ENCODE assay signal across 8 cellular contexts in the genomic region with DNA sequence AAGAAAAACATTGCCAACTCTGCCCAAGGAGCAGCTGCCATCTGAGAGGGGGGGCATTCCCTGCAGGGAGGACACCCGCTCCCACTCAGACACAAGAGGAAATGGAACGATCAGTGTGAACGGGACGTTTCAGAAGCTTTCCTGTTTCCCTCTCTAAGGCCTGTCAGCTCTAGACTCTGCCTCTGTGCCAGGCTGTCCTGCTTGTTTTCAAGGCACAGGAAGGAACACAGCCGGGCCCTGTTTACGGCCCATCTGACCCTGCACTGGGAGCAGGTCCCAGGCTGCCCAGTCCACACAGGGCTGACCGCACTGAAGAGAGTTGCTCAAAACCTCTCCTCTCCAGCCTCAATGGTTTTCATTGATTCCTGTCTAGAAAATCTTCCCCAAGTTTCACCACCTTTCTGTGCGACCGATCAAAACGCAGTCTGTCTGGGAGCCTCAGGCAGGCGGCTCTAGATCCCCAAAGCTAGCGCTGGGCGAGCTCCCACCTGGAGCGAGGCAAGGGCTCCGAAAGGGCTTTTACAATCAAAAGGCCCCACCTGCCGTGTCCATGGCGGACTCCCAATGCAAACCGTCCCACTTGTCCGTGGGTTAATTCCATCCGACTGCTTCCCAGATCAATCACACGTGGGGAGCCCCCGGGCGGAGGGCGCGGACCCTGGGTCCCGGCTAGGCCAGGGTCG. TPM values are rescaled to one million over a fixed set of nuclear protein-coding genes. Genes with fewer than 3 reads are reported as not detected.
DNase-seq lines count a peak whose midpoint lies in the region; ATAC-seq and TF ChIP-seq lines count a peak whose summit lies in the region.

No MANE protein-coding gene starts in this region.

- H3K27me3 ChIP-seq in BJ (ENCODE audit: control insufficient read depth, insufficient read depth, low read length) = no peaks in the 10 kb centered on the region
- no peaks in the 10 kb centered on the region for H3K27me3 ChIP-seq in layer of hippocampus (ENCODE audit: control insufficient read depth, insufficient read depth, low read length)

- H3K4me3 Mint-ChIP-seq in MCF 10A (ENCODE audit: unreplicated experiment) = peak overlapping the region; percentile 68
- H3K4me3 Mint-ChIP-seq in stimulated activated naive CD8-positive, alpha-beta T cell treated with anti-CD3 and anti-CD28 coated beads, Interleukin-15, amount 100 ng/mL, for 72 hours = peak overlapping the region; percentile 66 to 67

- no peaks in the 10 kb centered on the region for H3K27me3 Mint-ChIP-seq in MCF 10A (ENCODE audit: insufficient read depth, unreplicated experiment)
- no peaks in the 10 kb centered on the region for H3K27me3 Mint-ChIP-seq in stimulated activated naive CD8-positive, alpha-beta T cell treated with anti-CD3 and anti-CD28 coated beads, Interleukin-15, amount 100 ng/mL, for 72 hours

- H3K4me1 Mint-ChIP-seq in MCF 10A (ENCODE audit: insufficient read depth, unreplicated experiment) = peaks cover 25% of the 10 kb centered on the region
- H3K4me1 Mint-ChIP-seq in stimulated activated naive CD8-positive, alpha-beta T cell treated with anti-CD3 and anti-CD28 coated beads, Interleukin-15, amount 100 ng/mL, for 72 hours = peaks cover 58% of the 10 kb centered on the region

- CTCF ChIA-PET in BJ (lab: Yijun Ruan, JAX) = interaction anchor here (0.6 to 8.2 kb wide), 8 partner anchors 9 to 431 kb away, joined by 3 to 111 read pairs (median 12); no protein-coding TSS in a partner anchor
- CTCF ChIA-PET in MCF 10A (lab: Yijun Ruan, JAX) = interaction anchor here (0.6 to 6.0 kb wide), 9 partner anchors 11 to 383 kb away, joined by 3 to 61 read pairs (median 4); no protein-coding TSS in a partner anchor

- TSS peak; percentile 35 for BruUV-seq in MCF 10A (replicated peaks; lab: Mats Ljungman, UMichigan)

- no peak for DNase-seq in BJ (ENCODE audit: low read depth)
- no peak for DNase-seq in LNCaP clone FGC (ENCODE audit: low read depth)
- peak; percentile 43 for DNase-seq in MCF 10A (ENCODE audit: unreplicated experiment)
- no peak for DNase-seq in stimulated activated naive CD8-positive, alpha-beta T cell treated with anti-CD3 and anti-CD28 coated beads, Interleukin-15, amount 100 ng/mL, for 72 hours

- no peaks in the 10 kb centered on the region for H3K36me3 Mint-ChIP-seq in MCF 10A (ENCODE audit: insufficient read depth, unreplicated experiment)

- TF ChIP-seq CTCF in BJ (IDR thresholded peaks at IDR 0.05; ENCODE audit: insufficient read depth, low read depth, low read length) (no peak), LNCaP clone FGC (IDR thresholded peaks at IDR 0.05; ENCODE audit: control insufficient read depth, extremely low read depth, insufficient read depth) (no peak), MCF 10A (IDR thresholded peaks at IDR 0.05; ENCODE audit: unreplicated experiment) (no peak)

- peak overlapping the region; percentile 83 for H3K27ac Mint-ChIP-seq in MCF 10A (ENCODE audit: low read depth, unreplicated experiment)
- H3K27ac Mint-ChIP-seq in stimulated activated naive CD8-positive, alpha-beta T cell treated with anti-CD3 and anti-CD28 coated beads, Interleukin-15, amount 100 ng/mL, for 72 hours = peak overlapping the region; percentile 88 to 90

- H3K4me3 ChIP-seq in BJ (ENCODE audit: low read depth, low read length) (peak overlapping the region; percentile 62), LNCaP clone FGC (ENCODE audit: low read depth, low read length) (peak overlapping the region; percentile 78)

- ATAC-seq in stimulated activated naive CD8-positive, alpha-beta T cell treated with anti-CD3 and anti-CD28 coated beads, Interleukin-15, amount 100 ng/mL, for 72 hours = no peak
- ATAC-seq in GM21360 (IDR thresholded peaks at IDR 0.05; ENCODE audit: unreplicated experiment) (no peak), GM21423 (IDR thresholded peaks at IDR 0.05; ENCODE audit: unreplicated experiment) (no peak), HG02870 (IDR thresholded peaks at IDR 0.05; ENCODE audit: unreplicated experiment) (no peak)

- H3K27ac ChIP-seq in layer of hippocampus (ENCODE audit: low read depth, low read length) = peak overlapping the region; percentile 84

- intact Hi-C loops in MCF 10A (cut with micrococcal nuclease) = loop anchor here (1.0 to 2.0 kb wide), 2 partner anchors 28 to 41 kb away; no protein-coding TSS in a partner anchor

- no peaks in the 10 kb centered on the region for H3K36me3 ChIP-seq in BJ (ENCODE audit: control insufficient read depth, insufficient read depth, low read length)

- H3K9me3 Mint-ChIP-seq in MCF 10A (ENCODE audit: unreplicated experiment) = no peaks in the 10 kb centered on the region
- H3K9me3 Mint-ChIP-seq in stimulated activated naive CD8-positive, alpha-beta T cell treated with anti-CD3 and anti-CD28 coated beads, Interleukin-15, amount 100 ng/mL, for 72 hours = no peaks in the 10 kb centered on the region

- POLR2A ChIA-PET in BJ (lab: Charles Lee) = interaction anchor here (0.7 kb wide), 1 partner anchor 121 kb away, joined by 6 read pairs; no protein-coding TSS in a partner anchor
- POLR2A ChIA-PET in MCF 10A (lab: Yijun Ruan, JAX) = interaction anchor here (0.6 to 5.3 kb wide), 18 partner anchors 10 to 780 kb away, joined by 3 to 57 read pairs (median 5); a partner anchor contains a TSS

RNA-seq across cellular contexts. Expression of a gene that starts 1.5 kb away (rescaled TPM):
- polyA plus RNA-seq in BJ (2011; rRNA removed) = 58.1 and 139 TPM in 2 replicates
- 94.7 and 111 TPM in 2 replicates for polyA minus RNA-seq in BJ (2011; rRNA and poly(A)+ RNA removed)
- total RNA-seq in MCF 10A (2022) = 193 and 195 TPM in 2 replicates

RNA-seq across cellular contexts. Expression of a gene that starts 20.1 kb away (rescaled TPM):
- 2.2 and 2.4 TPM in 2 replicates for polyA plus RNA-seq in BJ (2011; rRNA removed)
- polyA minus RNA-seq in BJ (2011; rRNA and poly(A)+ RNA removed) = 4.2 and 4.3 TPM in 2 replicates
- 5.3 and 16.6 TPM in 2 replicates for total RNA-seq in MCF 10A (2022)

RNA-seq across cellular contexts. Expression of a gene that starts 28.2 kb away (rescaled TPM):
- 102 and 152 TPM in 2 replicates for polyA plus RNA-seq in BJ (2011; rRNA removed)
- polyA minus RNA-seq in BJ (2011; rRNA and poly(A)+ RNA removed) = 19.5 and 41.9 TPM in 2 replicates
- 231 and 248 TPM in 2 replicates for total RNA-seq in MCF 10A (2022)
